In the genomic region with DNA sequence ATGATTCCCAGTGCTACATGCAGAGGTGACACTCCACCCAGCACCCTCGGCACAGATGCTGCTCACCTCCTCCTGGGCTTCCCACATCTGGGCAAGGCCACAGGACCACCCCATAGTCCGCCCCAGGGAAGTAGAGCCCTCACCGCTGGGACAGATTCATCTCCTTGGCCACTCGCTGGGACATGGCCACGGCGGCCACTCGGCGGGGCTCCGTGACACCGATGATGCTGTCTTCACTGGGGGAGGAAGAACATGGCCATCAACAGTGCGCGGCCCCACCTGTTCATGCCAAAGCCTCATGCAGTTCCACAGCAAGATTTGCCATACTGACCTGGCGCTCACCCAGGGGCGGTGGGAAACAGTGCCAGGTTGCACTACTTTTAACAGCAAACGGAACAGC, we compare ENCODE assay signal across 36 cellular contexts.
"Had no signal": no experiment of that assay in that cellular context is flagged by ENCODE, and none has a peak within 500 bp of the region (broad histone marks: within the 10 kb centered on the region; RNA-seq: fewer than 3 reads in every experiment).

No MANE protein-coding gene starts in this region.

- H3K4me1 ChIP-seq: adrenal gland, body of pancreas, breast epithelium had no signal

- DNase-seq: activated B cell treated with CpG ODN at 0.5 μM for 24 hours; activated CD4-positive, alpha-beta memory T cell treated with anti-CD3 and anti-CD28 coated beads for 36 hours; activated CD4-positive, alpha-beta T cell treated with anti-CD3 and anti-CD28 coated beads for 4 hours; activated CD4-positive, alpha-beta T cell treated with anti-CD3 and anti-CD28 coated beads, Interleukin-2, amount 10 ng/mL, durations not matched to agents 24 days and 14 days; activated CD4-positive, alpha-beta T cell treated with anti-CD3 and anti-CD28 coated beads, Interleukin-2, amount 50 U/mL, for 1 hour; activated CD4-positive, alpha-beta T cell treated with anti-CD3 and anti-CD28 coated beads, Interleukin-2, amount 50 U/mL, for 4 hours; activated CD4-positive, CD25-positive, alpha-beta regulatory T cell treated with anti-CD3 and anti-CD28 coated beads, Interleukin-2, amount 50 U/mL, for 72 hours; activated CD8-positive, alpha-beta memory T cell treated with anti-CD3 and anti-CD28 coated beads, Interleukin-2, amount 50 U/mL, for 4 hours; activated CD8-positive, alpha-beta T cell treated with anti-CD3 and anti-CD28 coated beads for 36 hours; activated effector memory CD4-positive, alpha-beta T cell treated with anti-CD3 and anti-CD28 coated beads, Interleukin-2, amount 50 U/mL, for 16 hours; activated gamma-delta T cell treated with Interleukin-2 at 50 U/mL for 16 hours; activated naive CD4-positive, alpha-beta T cell; activated naive CD4-positive, alpha-beta T cell treated with anti-CD3 and anti-CD28 coated beads, Interleukin-2, amount 10 ng/mL, durations not matched to agents 7 days and 5 days; activated naive CD8-positive, alpha-beta T cell treated with anti-CD3 and anti-CD28 coated beads for 36 hours; activated T-cell treated with anti-CD3 and anti-CD28 coated beads for 4 hours; activated T-cell treated with anti-CD3 and anti-CD28 coated beads, Interleukin-2, amount 50 U/mL, for 1 hour; activated T-cell treated with anti-CD3 and anti-CD28 coated beads, Interleukin-2, amount 50 U/mL, for 4 hours; activated T-cell treated with anti-CD3 and anti-CD28 coated beads, Interleukin-2, amount 50 U/mL, for 72 hours; adrenal gland; amniotic stem cell; aorta; body of pancreas; brain microvascular endothelial cell; central memory CD4-positive, alpha-beta T cell; T-helper 1 cell; T-helper 2 cell; T-helper 9 cell had no signal

- H3K27ac Mint-ChIP-seq: activated B cell treated with CpG ODN at 0.5 μM for 24 hours; activated CD4-positive, alpha-beta memory T cell treated with anti-CD3 and anti-CD28 coated beads for 36 hours; activated CD4-positive, alpha-beta T cell treated with anti-CD3 and anti-CD28 coated beads, Interleukin-2, amount 10 ng/mL, durations not matched to agents 24 days and 14 days; activated CD8-positive, alpha-beta T cell treated with anti-CD3 and anti-CD28 coated beads for 36 hours; activated naive CD4-positive, alpha-beta T cell treated with anti-CD3 and anti-CD28 coated beads, Interleukin-2, amount 10 ng/mL, durations not matched to agents 7 days and 5 days; activated naive CD4-positive, alpha-beta T cell treated with anti-CD3 and anti-CD28 coated beads, Interleukin-2, amount 50 U/mL, for 24 hours; activated naive CD8-positive, alpha-beta T cell treated with anti-CD3 and anti-CD28 coated beads for 36 hours; activated T-cell treated with anti-CD3 and anti-CD28 coated beads, Interleukin-2, amount 50 U/mL, for 72 hours; activated T-helper 1 cell treated with anti-CD3 and anti-CD28 coated beads, Interleukin-12 subunit alpha, Interleukin-12 subunit beta, Interleukin-2, Interleukin-4 antibody, amounts not matched to agents 30 ng/mL and 10 ng/mL and 1 ng/mL, durations not matched to agents 14 hours and 24 hours and 36 hours; activated T-helper 17 cell treated with anti-CD3 and anti-CD28 coated beads, Interleukin-2, amount 50 U/mL, for 72 hours; T-helper 1 cell treated with Interleukin-12 subunit alpha and Interleukin-12 subunit beta and Interleukin-4 antibody, amounts not matched to agents 30 μg/mL and 1 μg/mL, for 36 hours; T-helper 2 cell treated with Interferon-gamma antibody and Interleukin-4, amounts not matched to agents 5 μg/mL and 100 μg/mL, for 36 hours had no signal

- H3K9me3 Mint-ChIP-seq: activated B cell treated with CpG ODN at 0.5 μM for 24 hours; activated CD4-positive, alpha-beta memory T cell treated with anti-CD3 and anti-CD28 coated beads for 36 hours; activated CD4-positive, alpha-beta T cell treated with anti-CD3 and anti-CD28 coated beads, Interleukin-2, amount 10 ng/mL, durations not matched to agents 24 days and 14 days; activated CD8-positive, alpha-beta T cell treated with anti-CD3 and anti-CD28 coated beads for 36 hours; activated naive CD4-positive, alpha-beta T cell treated with anti-CD3 and anti-CD28 coated beads, Interleukin-2, amount 10 ng/mL, durations not matched to agents 7 days and 5 days; activated naive CD4-positive, alpha-beta T cell treated with anti-CD3 and anti-CD28 coated beads, Interleukin-2, amount 50 U/mL, for 24 hours; activated naive CD8-positive, alpha-beta T cell treated with anti-CD3 and anti-CD28 coated beads for 36 hours; activated T-cell treated with anti-CD3 and anti-CD28 coated beads, Interleukin-2, amount 50 U/mL, for 4 hours; activated T-cell treated with anti-CD3 and anti-CD28 coated beads, Interleukin-2, amount 50 U/mL, for 72 hours; activated T-helper 1 cell treated with anti-CD3 and anti-CD28 coated beads, Interleukin-12 subunit alpha, Interleukin-12 subunit beta, Interleukin-2, Interleukin-4 antibody, amounts not matched to agents 30 ng/mL and 10 ng/mL and 1 ng/mL, durations not matched to agents 14 hours and 24 hours and 36 hours; activated T-helper 17 cell treated with anti-CD3 and anti-CD28 coated beads, Interleukin-2, amount 50 U/mL, for 72 hours; T-helper 1 cell treated with Interleukin-12 subunit alpha and Interleukin-12 subunit beta and Interleukin-4 antibody, amounts not matched to agents 30 μg/mL and 1 μg/mL, for 36 hours; T-helper 2 cell treated with Interferon-gamma antibody and Interleukin-4, amounts not matched to agents 5 μg/mL and 100 μg/mL, for 36 hours had no signal

- H3K9me3 ChIP-seq: adrenal gland, body of pancreas, breast epithelium had no signal

- H3K4me3 ChIP-seq: adrenal gland, body of pancreas, breast epithelium had no signal

- H3K27me3 ChIP-seq: adrenal gland, body of pancreas, brain microvascular endothelial cell, breast epithelium had no signal

- FAIRE-seq: astrocyte, TTC549 had no signal

- H3K27ac ChIP-seq: adrenal gland, body of pancreas, brain microvascular endothelial cell, breast epithelium, VCaP had no signal

- ATAC-seq: activated CD8-positive, alpha-beta T cell treated with anti-CD3 and anti-CD28 coated beads for 36 hours; activated T-cell treated with anti-CD3 and anti-CD28 coated beads, Interleukin-2, amount 50 U/mL, for 4 hours; activated T-cell treated with anti-CD3 and anti-CD28 coated beads, Interleukin-2, amount 50 U/mL, for 72 hours; activated T-helper 17 cell treated with anti-CD3 and anti-CD28 coated beads, Interleukin-2, amount 50 U/mL, for 72 hours; body of pancreas had no signal
